Comparison of ENCODE assay signal across 32 cellular contexts in the genomic region with DNA sequence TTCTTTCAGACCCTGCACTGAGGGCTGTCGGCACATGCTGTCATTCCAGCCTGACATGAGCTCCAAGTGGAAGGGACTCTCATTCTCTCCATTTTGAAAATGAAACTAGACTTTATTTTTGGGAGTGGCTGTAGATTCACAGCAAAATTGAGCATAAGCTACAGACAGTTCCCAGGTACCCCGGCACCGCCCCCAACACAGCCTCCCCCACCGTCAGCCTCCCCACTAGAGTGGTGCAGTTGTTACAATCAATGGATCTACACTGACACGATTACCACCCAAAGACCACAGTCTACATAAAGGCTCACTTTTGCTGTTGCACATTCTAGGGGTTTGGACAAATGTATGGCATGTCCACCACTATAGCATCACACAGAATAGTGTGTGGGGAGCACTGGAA. TPM values are rescaled to one million over a fixed set of nuclear protein-coding genes. Genes with fewer than 3 reads are reported as not detected.
DNase-seq lines count a peak whose midpoint lies in the region; ATAC-seq, FAIRE-seq and TF ChIP-seq lines count a peak whose summit lies in the region.
"Had no signal": no experiment of that assay in that cellular context is flagged by ENCODE, and none has a peak within 500 bp of the region (broad histone marks: within the 10 kb centered on the region; RNA-seq: fewer than 3 reads in every experiment).

No MANE protein-coding gene starts in this region.

- no peaks in the 10 kb centered on the region for H3K79me2 ChIP-seq in MM.1S (ENCODE audit: low read length)

- H3K4me2 ChIP-seq in A549 (0 out of 3 replicates have a peak overlapping the region, but pooled peaks have one; percentile 27), MM.1S (ENCODE audit: low read depth, low read length) (peak overlapping the region; percentile 8; the same call in 1 of the 2 replicates)
- H3K4me2 ChIP-seq: BLaER1 treated with 17β-estradiol and CSF1 and Interleukin-3, amounts not matched to agents 10 nM and 100 nM; KMS-11; PC-9 had no signal

- H3K27ac ChIP-seq in A549 (no peak overlapping the region), MM.1S (ENCODE audit: low read length) (no peak overlapping the region), coronary artery (no peak overlapping the region)
- no peak overlapping the region for H3K27ac ChIP-seq in CD4-positive, alpha-beta memory T cell (ENCODE audit: low read depth, low read length)
- H3K27ac ChIP-seq: BLaER1 treated with 17β-estradiol and CSF1 and Interleukin-3, amounts not matched to agents 10 nM and 100 nM; HL-60; KMS-11; PC-9 had no signal

- POLR2A ChIA-PET in A549 (lab: Yijun Ruan, JAX) = no interaction called here
- POLR2A ChIA-PET in CD4-positive, alpha-beta memory T cell (lab: Charles Lee; ENCODE audit: partially characterized antibody) = no interaction called here

- H3K27me3 Mint-ChIP-seq in CD4-positive, alpha-beta memory T cell = peaks cover 18 to 33% of the 10 kb centered on the region in 2 donors

- H3K9me3 ChIP-seq in A549 (no peaks in the 10 kb centered on the region), MM.1S (replicated peaks; ENCODE audit: insufficient read depth, low read length) (no peaks in the 10 kb centered on the region)
- no peaks in the 10 kb centered on the region for H3K9me3 ChIP-seq in CD4-positive, alpha-beta memory T cell (ENCODE audit: control insufficient read depth in 1 of 2, low read length in 2 of 2)
- H3K9me3 ChIP-seq: Caco-2 had no signal

- ATAC-seq in A549 (no peak), GM18861 (IDR thresholded peaks at IDR 0.05; ENCODE audit: unreplicated experiment) (no peak)

- TF ChIP-seq CTCF in A549 (IDR thresholded peaks at IDR 0.05) (no peak), MM.1S (IDR thresholded peaks at IDR 0.05; ENCODE audit: low read length) (no peak), coronary artery (IDR thresholded peaks at IDR 0.05) (no peak)

- H3K27me3 ChIP-seq in MM.1S (replicated peaks; ENCODE audit: insufficient read depth, low read length) = no peaks in the 10 kb centered on the region
- H3K27me3 ChIP-seq in CD4-positive, alpha-beta memory T cell (ENCODE audit: insufficient read depth, low read length) = no peaks in the 10 kb centered on the region
- H3K27me3 ChIP-seq: BLaER1 treated with 17β-estradiol and CSF1 and Interleukin-3, amounts not matched to agents 10 nM and 100 nM had no signal

- TF ChIP-seq POLR2A in A549 (IDR thresholded peaks at IDR 0.05; ENCODE audit: low read length) = no peak

- 58% methylated on average over 5 of the region's 5 CpGs for WGBS in A549 (ENCODE audit: missing lambda C conversion rate)

- H3K36me3 ChIP-seq in MM.1S (replicated peaks; ENCODE audit: insufficient read depth, low read length) = no peaks in the 10 kb centered on the region
- no peaks in the 10 kb centered on the region for H3K36me3 ChIP-seq in CD4-positive, alpha-beta memory T cell (ENCODE audit: insufficient read depth, low read length)
- H3K36me3 ChIP-seq: BLaER1 treated with 17β-estradiol and CSF1 and Interleukin-3, amounts not matched to agents 10 nM and 100 nM had no signal

- H3K4me3 Mint-ChIP-seq in CD4-positive, alpha-beta memory T cell = no peak overlapping the region
- H3K4me3 Mint-ChIP-seq: CD4-positive, alpha-beta T cell; IgD-negative memory B cell had no signal

- H2AFZ ChIP-seq in MM.1S (ENCODE audit: low read length) = peak overlapping the region; percentile 37
- H2AFZ ChIP-seq: PC-9 had no signal

- H3K9me3 Mint-ChIP-seq in CD4-positive, alpha-beta memory T cell = no peaks in the 10 kb centered on the region
- H3K9me3 Mint-ChIP-seq: CD4-positive, alpha-beta T cell had no signal

- no peak for FAIRE-seq in A549 (lab: Jason Lieb, UNC)
- FAIRE-seq: GM12891, H1 had no signal

- H3K9ac ChIP-seq in MM.1S (ENCODE audit: low read length) = no peak overlapping the region
- H3K9ac ChIP-seq: BLaER1 treated with 17β-estradiol and CSF1 and Interleukin-3, amounts not matched to agents 10 nM and 100 nM; KMS-11 had no signal

- no peak for TF ChIP-seq EP300 in A549 (IDR thresholded peaks at IDR 0.05)

- DNase-seq in A549 (ENCODE audit: low read depth in 1 of 2, low spot score in 1 of 2) = no peak
- no peak for DNase-seq in MM.1S
- DNase-seq in coronary artery (ENCODE audit: low spot score) = peak; percentile 11
- peak; percentile 15 for DNase-seq in posterior vena cava (ENCODE audit: low spot score)
- no peak for DNase-seq in COR-L47 (lab: John Stamatoyannopoulos, UW)
- DNase-seq in CD4-positive, alpha-beta memory T cell = no peak
- no peak for DNase-seq in activated CD4-positive, CD25-positive, alpha-beta regulatory T cell treated with anti-CD3 and anti-CD28 coated beads, Interleukin-2, amount 50 U/mL, for 72 hours
- DNase-seq: 8988T; AML-193; Caco-2; CD4-positive, alpha-beta T cell; DMS79; GF-D8; HCEC 1CT; MV-4-11; NCI-H1105; NCI-H146; NCI-H1930; NCI-H2107; NCI-H524; NCI-H748 treated with DMSO at 0.1 percent for 48 hours; NK-92 treated with Interleukin-12 subunit alpha and Interleukin-12 subunit beta, amount 100 ng/mL, for 24 hours; PC-9; SHP77 had no signal

- no peak overlapping the region for H3K27ac Mint-ChIP-seq in CD4-positive, alpha-beta memory T cell
- H3K27ac Mint-ChIP-seq: CD4-positive, alpha-beta T cell; IgD-negative memory B cell had no signal

- H3K9me2 ChIP-seq in MM.1S (replicated peaks; ENCODE audit: insufficient read depth, low read length) = no peaks in the 10 kb centered on the region

- H4K20me1 ChIP-seq in MM.1S (ENCODE audit: insufficient read depth, low read length) = no peaks in the 10 kb centered on the region
- H4K20me1 ChIP-seq: BLaER1 treated with 17β-estradiol and CSF1 and Interleukin-3, amounts not matched to agents 10 nM and 100 nM had no signal

- no peak overlapping the region for H3K4me3 ChIP-seq in A549
- H3K4me3 ChIP-seq in MM.1S (ENCODE audit: low read length) = no peak overlapping the region
- no peak overlapping the region for H3K4me3 ChIP-seq in coronary artery
- no peak overlapping the region for H3K4me3 ChIP-seq in CD4-positive, alpha-beta memory T cell (ENCODE audit: low read length in 2 of 2)
- H3K4me3 ChIP-seq: BLaER1 treated with 17β-estradiol and CSF1 and Interleukin-3, amounts not matched to agents 10 nM and 100 nM; PC-9 had no signal

- no peaks in the 10 kb centered on the region for H3F3A ChIP-seq in MM.1S (ENCODE audit: insufficient read depth, low read length)

- intact Hi-C loops in posterior vena cava (cut with DNase I) = no loop called here
- intact Hi-C loops in CD4-positive, alpha-beta memory T cell (cut with micrococcal nuclease) = loop anchor here (10.0 kb wide), 1 partner anchor 154 kb away; no protein-coding TSS in a partner anchor

- no peak for TF ChIP-seq RAD21 in A549 (conservative IDR thresholded peaks at IDR 0.05 in 1 of 2, IDR thresholded peaks at IDR 0.05 in 1 of 2)

- CTCF ChIA-PET in A549 (lab: Yijun Ruan, JAX) = interaction anchor here (0.5 to 12.3 kb wide), 6 partner anchors 9 to 585 kb away, joined by 3 to 160 read pairs (median 4); no protein-coding TSS in a partner anchor
- CTCF ChIA-PET in CD4-positive, alpha-beta memory T cell (lab: Charles Lee; ENCODE audit: partially characterized antibody) = interaction anchor here (0.5 to 2.1 kb wide), 3 partner anchors 116 to 132 kb away, joined by 4 to 6 read pairs (median 6); no protein-coding TSS in a partner anchor

- H3K4me1 ChIP-seq in A549 = no peaks in the 10 kb centered on the region
- H3K4me1 ChIP-seq in MM.1S (ENCODE audit: low read length) = no peaks in the 10 kb centered on the region
- H3K4me1 ChIP-seq in CD4-positive, alpha-beta memory T cell (ENCODE audit: insufficient read depth, low read length) = no peaks in the 10 kb centered on the region

- peaks cover 0 to 4% (median 0%) of the 10 kb centered on the region in 4 donors for H3K4me1 Mint-ChIP-seq in CD4-positive, alpha-beta memory T cell
- H3K4me1 Mint-ChIP-seq: IgD-negative memory B cell had no signal

- no peaks in the 10 kb centered on the region for H3K36me3 Mint-ChIP-seq in CD4-positive, alpha-beta memory T cell

TF ChIP-seq in A549, 52 proteins besides CTCF, POLR2A, EP300 and RAD21 (continues in another document):
- TF ChIP-seq FOSB (CRISPR knock-in tag; IDR thresholded peaks at IDR 0.05) (no peak), CBX2 (IDR thresholded peaks at IDR 0.05; ENCODE audit: borderline replicate concordance, low read depth) (no peak), POLR2AphosphoS2 (conservative IDR thresholded peaks at IDR 0.05; ENCODE audit: low read length) (no peak), GATA3 (IDR thresholded peaks at IDR 0.05; ENCODE audit: borderline replicate concordance) (no peak), E2F6 (IDR thresholded peaks at IDR 0.05; ENCODE audit: borderline replicate concordance, low read depth) (no peak), HMGXB4 (CRISPR knock-in tag; IDR thresholded peaks at IDR 0.05; ENCODE audit: borderline replicate concordance) (no peak), MAFK (IDR thresholded peaks at IDR 0.05; ENCODE audit: partially characterized antibody) (no peak), TFCP2L1 (CRISPR knock-in tag; IDR thresholded peaks at IDR 0.05) (no peak)

RNA-seq across cellular contexts. Expression of gene FGD5, which starts 29.5 kb away (rescaled TPM):
- polyA plus RNA-seq in A549 (2011; rRNA removed) (0.13 and 0.16 TPM in 2 replicates), A549 (2017; fragmentation: RNase III; extraction: RNeasy Plus Mini Kit Qiagen cat#74134 plus additional on column Dnase treatment) (not detected in 3 replicates)
- 0.01 and 0.03 TPM in 2 replicates for polyA plus RNA-seq in A549 (2012; cell fraction: cytosol; rRNA removed)
- polyA plus RNA-seq in A549 (2012; cell fraction: nucleus; rRNA removed) = 0.02 and 0.05 TPM in 2 replicates
- 0.12 and 0.58 TPM in 2 replicates for polyA minus RNA-seq in A549 (2011; rRNA and poly(A)+ RNA removed)
- total RNA-seq in posterior vena cava = 10 to 100 TPM; 34.7 to 35.4 TPM
- under 1 TPM in 1 of 2 experiments, not detected in 1; 0.06 TPM for total RNA-seq in CD4-positive, alpha-beta memory T cell
- not detected for polyA plus RNA-seq in CD4-positive, alpha-beta memory T cell
- total RNA-seq: CD4-positive, alpha-beta T cell; PC-9; SK-MEL-5 had no signal
- polyA plus RNA-seq: IgD-negative memory B cell had no signal

Comparison
In these comparisons a context has a peak if more than half of its experiments do, and no peak if none do; other contexts are left out.
1. DNase-seq: peak in coronary artery (single experiment) and posterior vena cava (single experiment); none in A549 (0 of 2), MM.1S (single experiment), COR-L47 (single experiment), CD4-positive, alpha-beta memory T cell (0 of 5) and activated CD4-positive, CD25-positive, alpha-beta regulatory T cell treated with anti-CD3 and anti-CD28 coated beads, Interleukin-2, amount 50 U/mL, for 72 hours (single experiment).
2. RNA of gene FGD5, which starts 29.5 kb away (total RNA-seq): 34.7 to 35.4 TPM in posterior vena cava; 0.06 TPM in CD4-positive, alpha-beta memory T cell; every median in the first group is over 10 times any median in the second.